Comparison of ENCODE assay signal across 20 cellular contexts in the genomic region with DNA sequence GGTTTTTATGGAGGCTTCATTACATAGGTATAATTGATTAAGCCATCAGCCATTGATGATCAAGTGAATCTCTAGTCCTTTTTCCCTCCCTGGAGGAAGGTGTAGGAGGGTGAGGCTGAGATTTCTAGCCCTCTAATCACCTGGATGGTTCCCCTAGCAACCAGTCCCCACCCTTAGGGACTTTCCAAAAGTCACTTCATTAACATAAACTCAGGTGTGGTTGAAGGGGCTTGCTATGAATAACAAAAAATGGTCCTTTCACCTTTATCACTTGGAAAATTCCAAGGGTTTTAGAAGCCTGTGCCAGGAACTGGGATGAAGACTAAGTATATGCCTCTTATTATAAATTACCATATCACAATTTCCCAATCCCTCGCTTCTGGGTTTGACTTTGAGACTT. TPM values are rescaled to one million over a fixed set of nuclear protein-coding genes. Genes with fewer than 3 reads are reported as not detected.
DNase-seq lines count a peak whose midpoint lies in the region; ATAC-seq, FAIRE-seq and TF ChIP-seq lines count a peak whose summit lies in the region.
"Had no signal": no experiment of that assay in that cellular context is flagged by ENCODE, and none has a peak within 500 bp of the region (broad histone marks: within the 10 kb centered on the region; RNA-seq: fewer than 3 reads in every experiment).

No MANE protein-coding gene starts in this region.

- no peaks in the 10 kb centered on the region for H3F3A ChIP-seq in GM23338 (replicated peaks; ENCODE audit: low read depth)

- H3K27me3 ChIP-seq in GM23338 (ENCODE audit: insufficient read depth) = no peaks in the 10 kb centered on the region
- H3K27me3 ChIP-seq: BLaER1 treated with 17β-estradiol and CSF1 and Interleukin-3, amounts not matched to agents 10 nM and 100 nM had no signal

- no peaks in the 10 kb centered on the region; the same call in 1 of the 2 replicates for H3K9me2 ChIP-seq in GM23338 (ENCODE audit: insufficient read depth)

- peak overlapping the region; percentile 9; the same call in 1 of the 2 replicates for H3K4me3 ChIP-seq in GM23338
- H3K4me3 ChIP-seq: BLaER1 treated with 17β-estradiol and CSF1 and Interleukin-3, amounts not matched to agents 10 nM and 100 nM; GM12878 had no signal

- peak; percentile 94 for ATAC-seq in GM23338
- no peak for ATAC-seq in HG03342 (IDR thresholded peaks at IDR 0.05; ENCODE audit: unreplicated experiment)
- ATAC-seq in left colon = no peak
- ATAC-seq: GM12878, HCT116 had no signal

- no peaks in the 10 kb centered on the region for H3K79me2 ChIP-seq in GM23338 (replicated peaks; ENCODE audit: insufficient read depth)

- no peaks in the 10 kb centered on the region for H4K20me1 ChIP-seq in GM23338 (replicated peaks; ENCODE audit: insufficient read depth)
- H4K20me1 ChIP-seq: BLaER1 treated with 17β-estradiol and CSF1 and Interleukin-3, amounts not matched to agents 10 nM and 100 nM had no signal

- H3K36me3 ChIP-seq in GM23338 (ENCODE audit: insufficient read depth) = no peaks in the 10 kb centered on the region
- H3K36me3 ChIP-seq: BLaER1 treated with 17β-estradiol and CSF1 and Interleukin-3, amounts not matched to agents 10 nM and 100 nM had no signal

- no peaks in the 10 kb centered on the region for H3K36me3 Mint-ChIP-seq in GM23338 (ENCODE audit: low read depth)
- peaks cover 9% of the 10 kb centered on the region for H3K36me3 Mint-ChIP-seq in neural crest cell (ENCODE audit: low read depth)
- H3K36me3 Mint-ChIP-seq: CD4-positive, CD25-positive, alpha-beta regulatory T cell; IgD-negative memory B cell had no signal

- H3K4me1 Mint-ChIP-seq in GM23338 (peaks cover 38% of the 10 kb centered on the region), neural crest cell (peaks cover 51% of the 10 kb centered on the region)
- H3K4me1 Mint-ChIP-seq: CD4-positive, CD25-positive, alpha-beta regulatory T cell had no signal

- peak overlapping the region; percentile 79; the same call in 1 of the 2 replicates for H3K27ac Mint-ChIP-seq in GM23338
- H3K27ac Mint-ChIP-seq in neural crest cell (ENCODE audit: unreplicated experiment) = no peak overlapping the region
- H3K27ac Mint-ChIP-seq: CD4-positive, CD25-positive, alpha-beta regulatory T cell; IgD-negative memory B cell had no signal

- peaks cover 1% of the 10 kb centered on the region for H3K27me3 Mint-ChIP-seq in GM23338 (ENCODE audit: insufficient read depth, low read depth, poor library complexity)
- H3K27me3 Mint-ChIP-seq in neural crest cell (ENCODE audit: low read depth) = no peaks in the 10 kb centered on the region
- H3K27me3 Mint-ChIP-seq: CD4-positive, CD25-positive, alpha-beta regulatory T cell had no signal

- TF ChIP-seq CTCF in GM23338 (conservative IDR thresholded peaks at IDR 0.05; ENCODE audit: low read depth in 2 of 2) = no peak
- TF ChIP-seq CTCF in neural crest cell (conservative IDR thresholded peaks at IDR 0.05) = no peak

- peak overlapping the region; percentile 34; the same call in 1 of the 2 replicates for H3K27ac ChIP-seq in GM23338 (ENCODE audit: low read depth)
- H3K27ac ChIP-seq: BLaER1 treated with 17β-estradiol and CSF1 and Interleukin-3, amounts not matched to agents 10 nM and 100 nM had no signal

- H3K4me3 Mint-ChIP-seq in GM23338 = peak overlapping the region; percentile 14; the same call in 1 of the 3 replicates
- peak overlapping the region; percentile 71 for H3K4me3 Mint-ChIP-seq in neural crest cell
- H3K4me3 Mint-ChIP-seq: CD4-positive, CD25-positive, alpha-beta regulatory T cell; IgD-negative memory B cell had no signal

- intact Hi-C loops in left colon (cut with DNase I, micrococcal nuclease) = no loop called here

- TF ChIP-seq POLR2A in GM12891 (IDR thresholded peaks at IDR 0.05; ENCODE audit: low read depth, low read length) = no peak

- peak; percentile 77 for DNase-seq in GM23338 (ENCODE audit: low spot score)
- peak; percentile 34 for DNase-seq in NCI-H69 (lab: John Stamatoyannopoulos, UW)
- DNase-seq in iPS DF 19.7 (ENCODE audit: low read depth, low spot score) = peak; percentile 17
- DNase-seq in neural crest cell (ENCODE audit: low read depth, low spot score) = no peak
- no peak for DNase-seq in GM12891 (ENCODE audit: insufficient read length, low spot score)
- no peak for DNase-seq in left colon
- DNase-seq: ACHN; Calu3; CD4-positive, CD25-positive, alpha-beta regulatory T cell; DMS 273 treated with DMSO at 0.1 percent for 48 hours; GOT3; KG1 had no signal

- H3K4me1 ChIP-seq in GM23338 (ENCODE audit: insufficient read depth) = peaks cover 48% of the 10 kb centered on the region
- H3K4me1 ChIP-seq: BLaER1 treated with 17β-estradiol and CSF1 and Interleukin-3, amounts not matched to agents 10 nM and 100 nM had no signal

- H3K4me2 ChIP-seq in GM23338 = peak overlapping the region; percentile 59
- H3K4me2 ChIP-seq: BLaER1 treated with 17β-estradiol and CSF1 and Interleukin-3, amounts not matched to agents 10 nM and 100 nM had no signal

- no peak overlapping the region for H2AFZ ChIP-seq in GM23338

- no peak for FAIRE-seq in GM12891 (lab: Jason Lieb, UNC)
- FAIRE-seq: GM12878 had no signal

- H3K9me3 Mint-ChIP-seq in GM23338 (no peaks in the 10 kb centered on the region; the same call in 2 of the 3 replicates), neural crest cell (peaks cover 2% of the 10 kb centered on the region)
- H3K9me3 Mint-ChIP-seq: IgD-negative memory B cell had no signal

TF ChIP-seq in GM23338, 12 proteins besides CTCF, POLR2A, EP300 and RAD21 (continues in another document):
- TF ChIP-seq EZH2 (IDR thresholded peaks at IDR 0.05; ENCODE audit: low read depth, unreplicated experiment) (no peak), ZNF114 (CRISPR knock-in tag; IDR thresholded peaks at IDR 0.05) (no peak), CREB1 (CRISPR knock-in tag; IDR thresholded peaks at IDR 0.05; ENCODE audit: low read depth) (no peak), ETS1 (IDR thresholded peaks at IDR 0.05) (no peak), EZH2phosphoT487 (IDR thresholded peaks at IDR 0.05; ENCODE audit: unreplicated experiment) (no peak), JUNB (IDR thresholded peaks at IDR 0.05; ENCODE audit: unreplicated experiment) (no peak), STAT1 (IDR thresholded peaks at IDR 0.05; ENCODE audit: unreplicated experiment) (no peak)

TF ChIP-seq in GM12891, 5 proteins besides CTCF, POLR2A, EP300 and RAD21:
- no peak for TF ChIP-seq POLR2AphosphoS5 (IDR thresholded peaks at IDR 0.05; ENCODE audit: low read depth, low read length)
- no peak for TF ChIP-seq PAX5 (IDR thresholded peaks at IDR 0.05; ENCODE audit: insufficient read depth, low read length, severe bottlenecking)
TF ChIP-seq in GM12891: peak in this region for 0.

RNA-seq across cellular contexts. Expression of gene SMPDL3A, which starts 40.4 kb away (rescaled TPM):
- total RNA-seq in GM23338 (2014; rRNA removed; shearing (Covaris generic)) = 3.0 and 6.3 TPM in 2 replicates
- polyA plus RNA-seq in GM23338 (2016; fragmentation: Nextera tagmentation; extraction: Ambion mirVana) = 3.5 and 5.1 TPM in 2 replicates
- 3.3 and 3.6 TPM in 2 replicates for total RNA-seq in neural crest cell
- polyA plus RNA-seq in GM12891 (2012; ENCODE audit: low read depth, missing spikeins) = 0.08 TPM
- total RNA-seq in left colon = 100 to 1,000 TPM; 129 to 186 TPM
- total RNA-seq: CD4-positive, CD25-positive, alpha-beta regulatory T cell had no signal

RNA-seq across cellular contexts. Expression of gene FABP7, which starts 49.9 kb away (rescaled TPM):
- 5.2 and 6.6 TPM in 2 replicates for total RNA-seq in GM23338 (2014; rRNA removed; shearing (Covaris generic))
- 14.5 and 15.7 TPM in 2 replicates for polyA plus RNA-seq in GM23338 (2016; fragmentation: Nextera tagmentation; extraction: Ambion mirVana)
- total RNA-seq in neural crest cell = 246 and 256 TPM in 2 replicates
- not detected for polyA plus RNA-seq in GM12891 (2012; ENCODE audit: low read depth, missing spikeins)
- not detected for total RNA-seq in left colon
- total RNA-seq: Calu3; CD4-positive, CD25-positive, alpha-beta regulatory T cell; Daoy; G401; GM12878; HT-29 had no signal
- polyA plus RNA-seq: CD4-positive, CD25-positive, alpha-beta regulatory T cell; GM12878; IgD-negative memory B cell had no signal

Comparison
In these comparisons a context has a peak if more than half of its experiments do, and no peak if none do; other contexts are left out.
1. DNase-seq: peak in GM23338 (single experiment), NCI-H69 (single experiment) and iPS DF 19.7 (single experiment); none in neural crest cell (single experiment), GM12891 (single experiment) and left colon (0 of 2).
2. RNA of gene SMPDL3A, which starts 40.4 kb away (total RNA-seq): 129 to 186 TPM in left colon; 3.0 to 6.3 TPM in GM23338 and 3.3 to 3.6 TPM in neural crest cell; every median in the first group is over 10 times any median in the second.
3. RNA of gene FABP7, which starts 49.9 kb away (total RNA-seq): 246 to 256 TPM in neural crest cell; 5.2 to 6.6 TPM in GM23338 and not detected in left colon; every median in the first group is over 10 times any median in the second.